8 cellular contexts compared by ENCODE assay signal in genomic region chr6:159727717-159728440, GRCh38. TPM values are rescaled to one million over a fixed set of nuclear protein-coding genes. Genes with fewer than 3 reads are reported as not detected.
DNase-seq lines count a peak whose midpoint lies in the region; ATAC-seq and TF ChIP-seq lines count a peak whose summit lies in the region.

No MANE protein-coding gene starts in this region.

- H3K4me3 ChIP-seq in astrocyte of the spinal cord (ENCODE audit: low read depth, low read length) (peak overlapping the region; percentile 86), smooth muscle cell (peak overlapping the region; percentile 77)

- peaks cover 88% of the 10 kb centered on the region for H3K79me2 ChIP-seq in smooth muscle cell (ENCODE audit: low read depth)

- ATAC-seq in HG02840 (IDR thresholded peaks at IDR 0.05; ENCODE audit: low FRiP score, unreplicated experiment): peak; percentile 34

- TF ChIP-seq CTCF in GM13977 (IDR thresholded peaks at IDR 0.05; ENCODE audit: extremely low read depth, insufficient read depth, missing control alignments): no peak
- TF ChIP-seq CTCF in astrocyte of the spinal cord (IDR thresholded peaks at IDR 0.05; ENCODE audit: low read depth, low read length): no peak
- TF ChIP-seq CTCF in smooth muscle cell (IDR thresholded peaks at IDR 0.05; ENCODE audit: borderline replicate concordance, insufficient read depth, poor library complexity, severe bottlenecking): no peak

- in situ Hi-C loops in GM13977 (cut with MboI; ENCODE audit: low pct_unique_long_range_greater_than_20kb, low sequenced_read_pairs, unreplicated experiment): no loop called here
- in situ Hi-C loops in astrocyte of the spinal cord (cut with HindIII; ENCODE audit: low sequenced_read_pairs): no loop called here

- peak overlapping the region; percentile 98 for H3K9ac ChIP-seq in smooth muscle cell (ENCODE audit: low read depth)

- peaks cover 5% of the 10 kb centered on the region for H3F3A ChIP-seq in smooth muscle cell (ENCODE audit: low read depth)

- H4K20me1 ChIP-seq in smooth muscle cell (ENCODE audit: low read depth): peaks cover 48% of the 10 kb centered on the region

- no peaks in the 10 kb centered on the region for H3K27me3 ChIP-seq in smooth muscle cell (ENCODE audit: low read depth)

- no peak overlapping the region for H2AFZ ChIP-seq in smooth muscle cell (ENCODE audit: low read depth)

- peak; percentile 45 for DNase-seq in AG08395 (ENCODE audit: low spot score)
- DNase-seq in GM13977 (ENCODE audit: low spot score): peak; percentile 71
- peak; percentile 28 for DNase-seq in NCI-H2171 (lab: John Stamatoyannopoulos, UW)
- peak; percentile 52 for DNase-seq in astrocyte of the spinal cord (ENCODE audit: low read depth, low spot score)
- DNase-seq in iPS-NIHi7 (ENCODE audit: extremely low spot score): peak; percentile 43
- DNase-seq in smooth muscle cell (lab: John Stamatoyannopoulos, UW; ENCODE audit: unreplicated experiment): no peak
- no peak for DNase-seq in SKM-1 (lab: John Stamatoyannopoulos, UW; ENCODE audit: unreplicated experiment)

- peak overlapping the region; percentile 99 for H3K27ac ChIP-seq in smooth muscle cell (ENCODE audit: low read depth)

- WGBS in smooth muscle cell (ENCODE audit: low lambda C conversion rate): under 1% methylated on average over 34 of the region's 44 CpGs

- H3K4me2 ChIP-seq in smooth muscle cell: peak overlapping the region; percentile 98

- H3K9me3 ChIP-seq in smooth muscle cell (replicated peaks; ENCODE audit: low read depth): no peaks in the 10 kb centered on the region

- H3K36me3 ChIP-seq in smooth muscle cell (ENCODE audit: low read depth): no peaks in the 10 kb centered on the region

- peaks cover 25% of the 10 kb centered on the region for H3K4me1 ChIP-seq in smooth muscle cell (ENCODE audit: low read depth)

RNA-seq across cellular contexts. Expression of gene WTAP, which starts 0.6 kb away (rescaled TPM):
- 90.2 and 94.1 TPM in 2 replicates for total RNA-seq in smooth muscle cell
- polyA plus RNA-seq in smooth muscle cell: 39.4 and 56.8 TPM in 2 replicates

RNA-seq across cellular contexts. Expression of gene ACAT2, which starts 34.0 kb away (rescaled TPM):
- 21.5 and 25.3 TPM in 2 replicates for total RNA-seq in smooth muscle cell
- polyA plus RNA-seq in smooth muscle cell: 51.0 and 82.5 TPM in 2 replicates

RNA-seq across cellular contexts. Expression of gene SOD2, which starts 34.8 kb away (rescaled TPM):
- total RNA-seq in smooth muscle cell: 68.4 and 69.4 TPM in 2 replicates
- 53.2 and 72.0 TPM in 2 replicates for polyA plus RNA-seq in smooth muscle cell

Comparison
In these comparisons a context has a peak if more than half of its experiments do, and no peak if none do; other contexts are left out.
1. DNase-seq: peak in AG08395 (single experiment), GM13977 (single experiment), NCI-H2171 (single experiment), astrocyte of the spinal cord (single experiment) and iPS-NIHi7 (single experiment); none in smooth muscle cell (single experiment) and SKM-1 (single experiment).